ENCODE assay signal across 2 cellular contexts in the genomic region with DNA sequence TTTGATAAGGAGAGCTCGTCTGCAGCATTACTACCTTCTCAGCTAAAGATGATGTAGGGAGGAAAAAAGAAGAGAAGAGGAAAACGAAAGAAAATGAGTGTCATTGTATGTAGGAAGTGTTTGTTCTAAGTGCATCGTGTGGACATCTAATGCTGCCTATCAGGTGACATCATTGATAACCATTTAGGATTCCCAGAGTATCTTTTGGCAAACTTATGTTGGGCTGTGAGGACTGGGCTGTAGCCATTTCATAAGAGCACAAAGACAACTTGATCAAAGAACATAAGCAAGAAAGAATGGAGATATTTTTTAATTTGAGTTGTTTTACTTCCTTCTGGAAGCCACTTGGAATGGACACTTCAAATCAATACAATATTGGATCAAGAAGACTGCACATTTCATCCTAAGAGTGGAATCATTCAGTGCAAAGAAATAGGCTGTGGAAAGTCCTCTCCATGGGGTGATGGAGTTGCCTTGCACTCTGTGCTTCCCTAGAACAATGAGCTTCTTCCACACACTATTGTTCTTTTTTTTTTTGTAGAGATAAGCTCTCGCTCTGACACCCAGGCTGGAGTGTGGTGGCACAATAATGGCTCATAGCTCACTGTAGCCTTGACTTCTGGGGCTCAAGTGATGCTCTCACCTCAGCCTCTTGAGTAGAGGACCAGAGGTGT.
TF ChIP-seq lines count a peak whose summit lies in the region.

No MANE protein-coding gene starts in this region.

TF ChIP-seq in A549, 52 proteins besides CTCF, POLR2A, EP300 and RAD21 (continued from another document):
- TF ChIP-seq, protein P1, sequence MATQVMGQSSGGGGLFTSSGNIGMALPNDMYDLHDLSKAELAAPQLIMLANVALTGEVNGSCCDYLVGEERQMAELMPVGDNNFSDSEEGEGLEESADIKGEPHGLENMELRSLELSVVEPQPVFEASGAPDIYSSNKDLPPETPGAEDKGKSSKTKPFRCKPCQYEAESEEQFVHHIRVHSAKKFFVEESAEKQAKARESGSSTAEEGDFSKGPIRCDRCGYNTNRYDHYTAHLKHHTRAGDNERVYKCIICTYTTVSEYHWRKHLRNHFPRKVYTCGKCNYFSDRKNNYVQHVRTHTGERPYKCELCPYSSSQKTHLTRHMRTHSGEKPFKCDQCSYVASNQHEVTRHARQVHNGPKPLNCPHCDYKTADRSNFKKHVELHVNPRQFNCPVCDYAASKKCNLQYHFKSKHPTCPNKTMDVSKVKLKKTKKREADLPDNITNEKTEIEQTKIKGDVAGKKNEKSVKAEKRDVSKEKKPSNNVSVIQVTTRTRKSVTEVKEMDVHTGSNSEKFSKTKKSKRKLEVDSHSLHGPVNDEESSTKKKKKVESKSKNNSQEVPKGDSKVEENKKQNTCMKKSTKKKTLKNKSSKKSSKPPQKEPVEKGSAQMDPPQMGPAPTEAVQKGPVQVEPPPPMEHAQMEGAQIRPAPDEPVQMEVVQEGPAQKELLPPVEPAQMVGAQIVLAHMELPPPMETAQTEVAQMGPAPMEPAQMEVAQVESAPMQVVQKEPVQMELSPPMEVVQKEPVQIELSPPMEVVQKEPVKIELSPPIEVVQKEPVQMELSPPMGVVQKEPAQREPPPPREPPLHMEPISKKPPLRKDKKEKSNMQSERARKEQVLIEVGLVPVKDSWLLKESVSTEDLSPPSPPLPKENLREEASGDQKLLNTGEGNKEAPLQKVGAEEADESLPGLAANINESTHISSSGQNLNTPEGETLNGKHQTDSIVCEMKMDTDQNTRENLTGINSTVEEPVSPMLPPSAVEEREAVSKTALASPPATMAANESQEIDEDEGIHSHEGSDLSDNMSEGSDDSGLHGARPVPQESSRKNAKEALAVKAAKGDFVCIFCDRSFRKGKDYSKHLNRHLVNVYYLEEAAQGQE (IDR thresholded peaks at IDR 0.05), result no peak
- no peak for TF ChIP-seq NPAS2 (CRISPR knock-in tag; IDR thresholded peaks at IDR 0.05; ENCODE audit: borderline replicate concordance)
- no peak for TF ChIP-seq HOXB13 (CRISPR knock-in tag; IDR thresholded peaks at IDR 0.05; ENCODE audit: low read depth)
- TF ChIP-seq TP53 (CRISPR knock-in tag; IDR thresholded peaks at IDR 0.05), result no peak
- TF ChIP-seq, protein P2, sequence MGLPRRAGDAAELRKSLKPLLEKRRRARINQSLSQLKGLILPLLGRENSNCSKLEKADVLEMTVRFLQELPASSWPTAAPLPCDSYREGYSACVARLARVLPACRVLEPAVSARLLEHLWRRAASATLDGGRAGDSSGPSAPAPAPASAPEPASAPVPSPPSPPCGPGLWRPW (IDR thresholded peaks at IDR 0.05), result no peak
- TF ChIP-seq MYC (IDR thresholded peaks at IDR 0.05; ENCODE audit: borderline replicate concordance, low read length), result no peak

TF ChIP-seq in HCT116, 20 proteins besides CTCF, POLR2A, EP300 and RAD21:
- TF ChIP-seq, protein P1 (IDR thresholded peaks at IDR 0.05; ENCODE audit: low read depth), result no peak
- TF ChIP-seq CBX3 (IDR thresholded peaks at IDR 0.05; ENCODE audit: low read depth), result no peak
- TF ChIP-seq, protein P3, sequence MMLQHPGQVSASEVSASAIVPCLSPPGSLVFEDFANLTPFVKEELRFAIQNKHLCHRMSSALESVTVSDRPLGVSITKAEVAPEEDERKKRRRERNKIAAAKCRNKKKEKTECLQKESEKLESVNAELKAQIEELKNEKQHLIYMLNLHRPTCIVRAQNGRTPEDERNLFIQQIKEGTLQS (IDR thresholded peaks at IDR 0.05), result no peak
- TF ChIP-seq POLR2AphosphoS5 (IDR thresholded peaks at IDR 0.05; ENCODE audit: low read depth, low read length), result no peak
- TF ChIP-seq SIN3A (IDR thresholded peaks at IDR 0.05; ENCODE audit: low read depth), result no peak
- TF ChIP-seq, protein P4, sequence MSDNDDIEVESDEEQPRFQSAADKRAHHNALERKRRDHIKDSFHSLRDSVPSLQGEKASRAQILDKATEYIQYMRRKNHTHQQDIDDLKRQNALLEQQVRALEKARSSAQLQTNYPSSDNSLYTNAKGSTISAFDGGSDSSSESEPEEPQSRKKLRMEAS (IDR thresholded peaks at IDR 0.05), result no peak
- no peak for TF ChIP-seq YY1 (IDR thresholded peaks at IDR 0.05; ENCODE audit: extremely low read depth, insufficient replicate concordance, low read depth, low read length)
- no peak for TF ChIP-seq ZNF274 (IDR thresholded peaks at IDR 0.05; ENCODE audit: low read depth, low read length)
- no peak for TF ChIP-seq CEBPB (IDR thresholded peaks at IDR 0.05; ENCODE audit: low read depth)
- no peak for TF ChIP-seq SP1 (IDR thresholded peaks at IDR 0.05; ENCODE audit: low read depth)
